In the genomic region with DNA sequence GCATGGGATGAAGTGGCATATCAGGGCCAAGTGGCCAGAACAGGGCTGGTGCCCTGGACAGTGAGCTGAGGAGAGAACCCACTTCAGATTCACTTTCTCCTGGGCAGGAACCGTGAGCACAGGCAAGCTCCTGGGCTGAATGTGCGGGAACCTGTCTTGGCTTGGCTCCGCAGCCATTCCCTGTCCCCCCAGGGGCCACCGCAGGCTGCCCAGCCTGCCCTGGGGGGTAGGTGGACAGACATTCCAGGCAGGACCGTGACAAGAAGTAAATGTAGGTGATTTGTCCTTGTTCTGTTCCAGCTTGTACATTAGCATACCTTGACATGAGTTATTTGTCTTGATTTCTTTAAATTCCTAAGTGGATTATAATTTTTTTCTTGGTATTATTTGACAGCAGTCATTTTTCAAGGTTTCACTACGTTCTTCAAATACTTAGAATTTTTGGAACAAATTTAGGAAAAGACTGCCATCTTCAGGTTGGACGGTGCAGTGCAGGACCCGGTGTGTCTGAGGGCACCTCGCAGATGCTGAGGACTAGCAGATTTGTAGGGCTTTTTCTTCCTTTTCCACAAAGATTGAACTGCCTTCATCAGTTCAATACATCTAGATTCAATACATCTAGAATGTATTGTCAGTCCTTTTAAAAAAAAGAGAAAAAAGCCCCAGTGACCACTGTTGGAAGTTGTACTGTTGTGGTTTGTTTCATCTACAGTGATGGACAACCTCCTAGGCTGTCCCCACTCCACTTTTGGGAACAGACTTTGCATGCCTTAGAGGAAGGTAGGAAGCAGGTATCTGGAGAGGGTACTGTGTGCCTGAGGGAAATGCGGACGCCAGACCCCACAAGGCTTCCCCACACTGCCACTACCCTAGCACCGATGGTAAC, we compare ENCODE assay signal across 1 cellular context.
TF ChIP-seq lines count a peak whose summit lies in the region.

No MANE protein-coding gene starts in this region.

TF ChIP-seq in endothelial cell of umbilical vein, 7 proteins besides CTCF, POLR2A, EP300 and RAD21:
- TF ChIP-seq GATA2 (IDR thresholded peaks at IDR 0.05; ENCODE audit: insufficient read depth, insufficient read length, low read depth, low read length) (no peak), MYC (IDR thresholded peaks at IDR 0.05; ENCODE audit: low read depth, low read length) (no peak), EZH2 (IDR thresholded peaks at IDR 0.05; ENCODE audit: borderline replicate concordance, low read depth, low read length, severe bottlenecking) (no peak), MAX (IDR thresholded peaks at IDR 0.05; ENCODE audit: insufficient read depth, insufficient read length) (no peak), FOS (IDR thresholded peaks at IDR 0.05; ENCODE audit: borderline replicate concordance, insufficient read depth, low read length) (no peak), JUN (IDR thresholded peaks at IDR 0.05; ENCODE audit: borderline replicate concordance, insufficient read depth, insufficient read length, low read depth) (no peak), POLR2AphosphoS5 (IDR thresholded peaks at IDR 0.05; ENCODE audit: insufficient read depth, low read depth, low read length) (no peak)
TF ChIP-seq in endothelial cell of umbilical vein: peak in this region for 0.
